Comparison of ENCODE assay signal across 9 cellular contexts in the genomic region with DNA sequence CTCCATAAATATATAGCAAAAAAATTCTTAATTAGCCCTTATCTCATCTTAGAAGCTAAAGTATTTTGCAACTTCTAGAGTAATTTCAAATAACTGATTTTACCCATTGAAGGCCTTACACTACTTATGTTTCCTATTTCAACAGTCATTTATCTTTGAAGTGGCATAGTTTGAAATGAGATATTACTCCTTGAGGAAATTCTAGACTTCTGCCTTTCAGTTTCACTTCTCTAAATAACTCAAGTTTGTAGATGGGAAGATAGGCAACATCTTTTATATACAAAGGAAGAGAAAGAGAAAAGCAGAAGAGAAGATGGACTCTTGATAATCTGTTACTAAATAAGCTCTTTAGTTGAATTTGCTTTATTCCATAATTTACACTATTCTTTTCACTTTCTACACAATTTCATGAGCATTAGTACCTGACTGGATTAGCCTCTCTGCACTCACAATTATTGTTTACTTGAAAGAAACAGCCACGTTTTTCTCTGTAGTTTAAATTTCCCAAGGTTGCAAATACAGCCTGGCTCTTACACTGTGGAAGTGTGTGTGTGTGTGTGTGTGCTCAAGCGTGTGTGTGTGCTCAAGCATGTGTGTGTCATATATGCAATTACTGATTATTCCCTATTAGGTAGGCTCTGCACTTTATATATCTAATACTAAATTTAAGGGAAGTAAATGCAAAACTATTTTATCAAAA.
A peak's percentile ranks its signal among the peaks of the same experiment; 100 is the strongest.
DNase-seq lines count a peak whose midpoint lies in the region; ATAC-seq, FAIRE-seq and TF ChIP-seq lines count a peak whose summit lies in the region.
"Had no signal": no experiment of that assay in that cellular context is flagged by ENCODE, and none has a peak within 500 bp of the region (broad histone marks: within the 10 kb centered on the region; RNA-seq: fewer than 3 reads in every experiment).

No MANE protein-coding gene starts in this region.

- H3K9me3 ChIP-seq in DOHH2 (ENCODE audit: control insufficient read depth, insufficient read depth, low read length), result no peaks in the 10 kb centered on the region; the same call in 1 of the 2 replicates

- H3K79me2 ChIP-seq in DOHH2 (ENCODE audit: control insufficient read depth, low read length), result no peaks in the 10 kb centered on the region

- no peaks in the 10 kb centered on the region for H3K27me3 Mint-ChIP-seq in activated naive CD8-positive, alpha-beta T cell
- peaks cover 2% of the 10 kb centered on the region for H3K27me3 Mint-ChIP-seq in glutamatergic neuron (ENCODE audit: unreplicated experiment)

- peak overlapping the region; percentile 46 for H3K27ac Mint-ChIP-seq in activated naive CD8-positive, alpha-beta T cell
- no peak overlapping the region for H3K27ac Mint-ChIP-seq in glutamatergic neuron (ENCODE audit: unreplicated experiment)

- peak overlapping the region; percentile 70 for H3K4me2 ChIP-seq in DOHH2 (ENCODE audit: low read length)

- H3K36me3 Mint-ChIP-seq in activated naive CD8-positive, alpha-beta T cell, result no peaks in the 10 kb centered on the region
- H3K36me3 Mint-ChIP-seq in glutamatergic neuron (ENCODE audit: unreplicated experiment), result peaks cover 4% of the 10 kb centered on the region

- H3K4me1 Mint-ChIP-seq in activated naive CD8-positive, alpha-beta T cell (ENCODE audit: low read depth), result peaks cover 18% of the 10 kb centered on the region
- H3K4me1 Mint-ChIP-seq in glutamatergic neuron (ENCODE audit: low read depth, unreplicated experiment), result no peaks in the 10 kb centered on the region

- H3K4me1 ChIP-seq in DOHH2 (ENCODE audit: control insufficient read depth, low read length), result peaks cover 57% of the 10 kb centered on the region

- no peak for FAIRE-seq in frontal cortex (lab: Jason Lieb, UNC)

- peak; percentile 100 for ATAC-seq in HG03457 (IDR thresholded peaks at IDR 0.05; ENCODE audit: unreplicated experiment)

- DNase-seq in GM20000 (ENCODE audit: low spot score), result peak; percentile 20
- DNase-seq in NCI-H226, result no peak
- DNase-seq in frontal cortex (ENCODE audit: low spot score in 2 of 2), result no peak
- DNase-seq in NCI-H2107 treated with DMSO at 0.1 percent for 48 hours (lab: John Stamatoyannopoulos, UW; ENCODE audit: unreplicated experiment), result no peak
- DNase-seq in glutamatergic neuron, result no peak
- DNase-seq: T-helper 9 cell had no signal

- no peaks in the 10 kb centered on the region for H3K9me2 ChIP-seq in DOHH2 (replicated peaks; ENCODE audit: control insufficient read depth, low read length)

- H3K4me3 Mint-ChIP-seq in activated naive CD8-positive, alpha-beta T cell, result peak overlapping the region; percentile 17
- no peak overlapping the region for H3K4me3 Mint-ChIP-seq in glutamatergic neuron (ENCODE audit: unreplicated experiment)

- no peaks in the 10 kb centered on the region for H3K9me3 Mint-ChIP-seq in activated naive CD8-positive, alpha-beta T cell (ENCODE audit: low read depth)
- H3K9me3 Mint-ChIP-seq in glutamatergic neuron (ENCODE audit: unreplicated experiment), result peaks cover 2% of the 10 kb centered on the region

- H3K27me3 ChIP-seq in DOHH2 (ENCODE audit: control insufficient read depth, low read length), result no peaks in the 10 kb centered on the region

- peak overlapping the region; percentile 58 for H3K4me3 ChIP-seq in DOHH2 (ENCODE audit: low read length)

- H4K20me1 ChIP-seq in DOHH2 (ENCODE audit: control insufficient read depth, insufficient read depth, low read depth, low read length), result no peaks in the 10 kb centered on the region

- TF ChIP-seq CTCF in DOHH2 (IDR thresholded peaks at IDR 0.05; ENCODE audit: low read depth, low read length, poor library complexity, severe bottlenecking) (no peak), GM20000 (IDR thresholded peaks at IDR 0.05; ENCODE audit: extremely low read depth, missing control alignments) (no peak), glutamatergic neuron (IDR thresholded peaks at IDR 0.05; ENCODE audit: partially characterized antibody, unreplicated experiment) (no peak)

- H3K27ac ChIP-seq in DOHH2 (ENCODE audit: low read depth, low read length), result peak overlapping the region; percentile 96

- H3K36me3 ChIP-seq in DOHH2 (ENCODE audit: control insufficient read depth, low read length), result peaks cover 13% of the 10 kb centered on the region

- peaks cover 20% of the 10 kb centered on the region for H3F3A ChIP-seq in DOHH2 (ENCODE audit: control insufficient read depth, insufficient read depth)
